1 cellular context compared by ENCODE assay signal in genomic region chr9:95512751-95513120, GRCh38.
TF ChIP-seq lines count a peak whose summit lies in the region.

No MANE protein-coding gene starts in this region.

TF ChIP-seq in IMR-90, 13 proteins besides CTCF, POLR2A, EP300 and RAD21:
- TF ChIP-seq USF2 (IDR thresholded peaks at IDR 0.05; ENCODE audit: low read depth, low read length) (no peak), NFE2L2 (IDR thresholded peaks at IDR 0.05; ENCODE audit: low read depth, low read length) (no peak), CHD1 (IDR thresholded peaks at IDR 0.05; ENCODE audit: low read depth, low read length) (no peak), FOS (IDR thresholded peaks at IDR 0.05; ENCODE audit: low read depth, low read length) (no peak), MAFK (IDR thresholded peaks at IDR 0.05; ENCODE audit: low read depth, low read length) (no peak), SMC3 (IDR thresholded peaks at IDR 0.05; ENCODE audit: low read depth, low read length) (no peak), CEBPB (IDR thresholded peaks at IDR 0.05; ENCODE audit: low read depth, low read length) (no peak; the same call in 1 of the 2 replicates), RCOR1 (IDR thresholded peaks at IDR 0.05; ENCODE audit: insufficient replicate concordance, low read length) (no peak)
